9 cellular contexts compared by ENCODE assay signal in the genomic region with DNA sequence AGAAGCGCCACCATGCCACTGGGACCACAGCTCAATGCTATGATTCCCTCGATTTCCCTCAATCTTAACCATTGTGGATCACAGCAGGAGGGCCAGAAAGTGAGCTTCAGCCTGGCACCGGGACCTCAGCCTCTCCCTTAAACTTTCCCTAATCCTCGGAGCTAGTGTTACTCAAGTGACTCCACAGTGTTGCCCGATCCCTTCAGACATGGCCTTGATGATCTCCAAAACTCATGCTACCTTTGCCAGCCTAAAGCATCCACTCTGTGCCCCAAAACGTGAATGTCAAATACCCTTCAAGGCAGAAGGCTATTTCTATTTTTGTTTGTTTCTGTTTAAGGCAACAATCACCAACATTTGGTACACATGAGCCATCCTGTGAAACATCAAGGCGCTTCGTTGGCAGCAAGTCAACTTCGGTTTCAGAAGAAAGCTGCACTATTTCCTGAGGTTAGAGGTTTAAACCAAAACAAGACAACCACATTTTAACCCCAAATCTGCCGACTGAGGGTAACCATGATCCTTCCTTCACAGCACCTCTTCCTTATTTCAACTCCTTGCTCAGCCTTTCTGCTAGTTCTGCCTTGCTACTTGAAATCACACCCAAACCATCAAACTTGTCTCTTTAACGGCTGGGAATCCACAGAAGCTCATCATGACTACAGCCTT.
A peak's percentile ranks its signal among the peaks of the same experiment; 100 is the strongest.
DNase-seq lines count a peak whose midpoint lies in the region; ATAC-seq, FAIRE-seq and TF ChIP-seq lines count a peak whose summit lies in the region.
"Had no signal": no experiment of that assay in that cellular context is flagged by ENCODE, and none has a peak within 500 bp of the region (broad histone marks: within the 10 kb centered on the region; RNA-seq: fewer than 3 reads in every experiment).

No MANE protein-coding gene starts in this region.

- peaks cover 6% of the 10 kb centered on the region for H3K4me1 Mint-ChIP-seq in astrocyte (ENCODE audit: low read depth, unreplicated experiment)
- H3K4me1 Mint-ChIP-seq in WTC11, result peaks cover 18% of the 10 kb centered on the region

- peak overlapping the region; percentile 12 for H3K4me3 ChIP-seq in OCI-LY1 (ENCODE audit: low read depth, low read length, poor library complexity, severe bottlenecking)
- H3K4me3 ChIP-seq in astrocyte (ENCODE audit: insufficient read depth, low read depth, low read length), result no peak overlapping the region

- H3K4me2 ChIP-seq in OCI-LY1 (ENCODE audit: low read length), result peak overlapping the region; percentile 46
- H3K4me2 ChIP-seq in astrocyte (ENCODE audit: low read length), result no peak overlapping the region

- H3K79me2 ChIP-seq in OCI-LY1 (ENCODE audit: insufficient read depth, low read length) (no peaks in the 10 kb centered on the region), astrocyte (ENCODE audit: insufficient read depth, low read length) (no peaks in the 10 kb centered on the region)

- H4K20me1 ChIP-seq in OCI-LY1 (ENCODE audit: insufficient read depth, low read length), result no peaks in the 10 kb centered on the region
- no peaks in the 10 kb centered on the region for H4K20me1 ChIP-seq in astrocyte (ENCODE audit: insufficient read depth, low read length)

- H3K4me3 Mint-ChIP-seq in astrocyte (ENCODE audit: unreplicated experiment), result no peak overlapping the region
- no peak overlapping the region for H3K4me3 Mint-ChIP-seq in WTC11

- H3K9ac ChIP-seq in OCI-LY1 (ENCODE audit: low read length) (peak overlapping the region; percentile 49), astrocyte (ENCODE audit: low read length) (no peak overlapping the region)

- H3K27me3 ChIP-seq in OCI-LY1 (ENCODE audit: insufficient read depth, low read length) (no peaks in the 10 kb centered on the region), astrocyte (ENCODE audit: insufficient read depth, low read length) (no peaks in the 10 kb centered on the region)

- ATAC-seq in WTC11, result no peak

- H3K27me3 Mint-ChIP-seq in astrocyte (ENCODE audit: low read depth, unreplicated experiment) (no peaks in the 10 kb centered on the region), WTC11 (ENCODE audit: low read depth) (no peaks in the 10 kb centered on the region)

- peak; percentile 6 for DNase-seq in GDM1 (lab: John Stamatoyannopoulos, UW)
- peak; percentile 77 for DNase-seq in H4 (ENCODE audit: low spot score)
- peak; percentile 18 for DNase-seq in astrocyte (ENCODE audit: low read depth)
- peak; percentile 20 for DNase-seq in stimulated activated CD8-positive, alpha-beta memory T cell treated with anti-CD3 and anti-CD28 coated beads, Interleukin-12 subunit alpha, Interleukin-12 subunit beta, amount 100 ng/mL, for 24 hours (ENCODE audit: extremely low read depth)
- DNase-seq in cerebellum (ENCODE audit: low spot score), result no peak
- no peak for DNase-seq in SK-N-DZ (ENCODE audit: low spot score)
- DNase-seq in WTC11 (ENCODE audit: low spot score), result no peak

- CTCF ChIA-PET in WTC11 (lab: Charles Lee), result no interaction called here

- H3K27ac ChIP-seq in OCI-LY1 (ENCODE audit: low read depth, low read length, poor library complexity, severe bottlenecking) (peak overlapping the region; percentile 99), astrocyte (ENCODE audit: low read depth, low read length) (no peak overlapping the region)

- FAIRE-seq in astrocyte (lab: Jason Lieb, UNC), result no peak
- FAIRE-seq: colon had no signal

- POLR2A ChIA-PET in WTC11 (lab: Charles Lee), result no interaction called here

- H3K27ac Mint-ChIP-seq in astrocyte (ENCODE audit: unreplicated experiment) (no peak overlapping the region), WTC11 (no peak overlapping the region)

- H3K9me2 ChIP-seq in OCI-LY1 (ENCODE audit: low read depth, low read length), result no peaks in the 10 kb centered on the region

- H3K9me3 ChIP-seq in OCI-LY1 (ENCODE audit: low read length) (no peaks in the 10 kb centered on the region), astrocyte (ENCODE audit: insufficient read depth, low read depth, low read length) (no peaks in the 10 kb centered on the region)

- peaks cover 23% of the 10 kb centered on the region for H3K36me3 Mint-ChIP-seq in astrocyte (ENCODE audit: low read depth, unreplicated experiment)
- peaks cover 51% of the 10 kb centered on the region for H3K36me3 Mint-ChIP-seq in WTC11

- no peak for TF ChIP-seq CTCF in OCI-LY1 (IDR thresholded peaks at IDR 0.05; ENCODE audit: low read length)
- TF ChIP-seq CTCF in astrocyte (IDR thresholded peaks at IDR 0.05; ENCODE audit: insufficient read depth, low read depth, low read length), result no peak
- no peak for TF ChIP-seq CTCF in WTC11 (IDR thresholded peaks at IDR 0.05)

- H3K36me3 ChIP-seq in OCI-LY1 (ENCODE audit: insufficient read depth, low read length) (no peaks in the 10 kb centered on the region), astrocyte (ENCODE audit: insufficient read depth, low read length) (no peaks in the 10 kb centered on the region)

- H3F3A ChIP-seq in OCI-LY1 (ENCODE audit: insufficient read depth, low read length), result no peaks in the 10 kb centered on the region

- H2AFZ ChIP-seq in OCI-LY1 (ENCODE audit: low read length), result no peak overlapping the region
- H2AFZ ChIP-seq in astrocyte (ENCODE audit: low read depth, low read length), result no peak overlapping the region

- H3K4me1 ChIP-seq in OCI-LY1 (ENCODE audit: insufficient read depth, low read length, severe bottlenecking) (peaks cover 98% of the 10 kb centered on the region), astrocyte (ENCODE audit: insufficient read depth, low read length) (no peaks in the 10 kb centered on the region)

- H3K9me3 Mint-ChIP-seq in astrocyte (ENCODE audit: unreplicated experiment) (no peaks in the 10 kb centered on the region), WTC11 (no peaks in the 10 kb centered on the region)

TF ChIP-seq in WTC11, 78 proteins besides CTCF, POLR2A, EP300 and RAD21 (continues in another document):
- TF ChIP-seq NFATC4 (CRISPR knock-in tag; IDR thresholded peaks at IDR 0.05), result no peak
- no peak for TF ChIP-seq FOXK1 (CRISPR knock-in tag; IDR thresholded peaks at IDR 0.05)
- TF ChIP-seq, protein P1, sequence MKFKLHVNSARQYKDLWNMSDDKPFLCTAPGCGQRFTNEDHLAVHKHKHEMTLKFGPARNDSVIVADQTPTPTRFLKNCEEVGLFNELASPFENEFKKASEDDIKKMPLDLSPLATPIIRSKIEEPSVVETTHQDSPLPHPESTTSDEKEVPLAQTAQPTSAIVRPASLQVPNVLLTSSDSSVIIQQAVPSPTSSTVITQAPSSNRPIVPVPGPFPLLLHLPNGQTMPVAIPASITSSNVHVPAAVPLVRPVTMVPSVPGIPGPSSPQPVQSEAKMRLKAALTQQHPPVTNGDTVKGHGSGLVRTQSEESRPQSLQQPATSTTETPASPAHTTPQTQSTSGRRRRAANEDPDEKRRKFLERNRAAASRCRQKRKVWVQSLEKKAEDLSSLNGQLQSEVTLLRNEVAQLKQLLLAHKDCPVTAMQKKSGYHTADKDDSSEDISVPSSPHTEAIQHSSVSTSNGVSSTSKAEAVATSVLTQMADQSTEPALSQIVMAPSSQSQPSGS (CRISPR knock-in tag; IDR thresholded peaks at IDR 0.05; ENCODE audit: borderline replicate concordance, low read depth), result no peak
- no peak for TF ChIP-seq MXD4 (CRISPR knock-in tag; IDR thresholded peaks at IDR 0.05; ENCODE audit: borderline replicate concordance)
- TF ChIP-seq, protein P2, sequence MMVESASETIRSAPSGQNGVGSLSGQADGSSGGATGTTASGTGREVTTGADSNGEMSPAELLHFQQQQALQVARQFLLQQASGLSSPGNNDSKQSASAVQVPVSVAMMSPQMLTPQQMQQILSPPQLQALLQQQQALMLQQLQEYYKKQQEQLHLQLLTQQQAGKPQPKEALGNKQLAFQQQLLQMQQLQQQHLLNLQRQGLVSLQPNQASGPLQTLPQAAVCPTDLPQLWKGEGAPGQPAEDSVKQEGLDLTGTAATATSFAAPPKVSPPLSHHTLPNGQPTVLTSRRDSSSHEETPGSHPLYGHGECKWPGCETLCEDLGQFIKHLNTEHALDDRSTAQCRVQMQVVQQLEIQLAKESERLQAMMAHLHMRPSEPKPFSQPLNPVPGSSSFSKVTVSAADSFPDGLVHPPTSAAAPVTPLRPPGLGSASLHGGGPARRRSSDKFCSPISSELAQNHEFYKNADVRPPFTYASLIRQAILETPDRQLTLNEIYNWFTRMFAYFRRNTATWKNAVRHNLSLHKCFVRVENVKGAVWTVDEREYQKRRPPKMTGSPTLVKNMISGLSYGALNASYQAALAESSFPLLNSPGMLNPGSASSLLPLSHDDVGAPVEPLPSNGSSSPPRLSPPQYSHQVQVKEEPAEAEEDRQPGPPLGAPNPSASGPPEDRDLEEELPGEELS (CRISPR knock-in tag; IDR thresholded peaks at IDR 0.05), result no peak
- TF ChIP-seq SMAD4 (CRISPR knock-in tag; IDR thresholded peaks at IDR 0.05), result no peak
- no peak for TF ChIP-seq JUN (CRISPR knock-in tag; IDR thresholded peaks at IDR 0.05)
- TF ChIP-seq, protein P3, sequence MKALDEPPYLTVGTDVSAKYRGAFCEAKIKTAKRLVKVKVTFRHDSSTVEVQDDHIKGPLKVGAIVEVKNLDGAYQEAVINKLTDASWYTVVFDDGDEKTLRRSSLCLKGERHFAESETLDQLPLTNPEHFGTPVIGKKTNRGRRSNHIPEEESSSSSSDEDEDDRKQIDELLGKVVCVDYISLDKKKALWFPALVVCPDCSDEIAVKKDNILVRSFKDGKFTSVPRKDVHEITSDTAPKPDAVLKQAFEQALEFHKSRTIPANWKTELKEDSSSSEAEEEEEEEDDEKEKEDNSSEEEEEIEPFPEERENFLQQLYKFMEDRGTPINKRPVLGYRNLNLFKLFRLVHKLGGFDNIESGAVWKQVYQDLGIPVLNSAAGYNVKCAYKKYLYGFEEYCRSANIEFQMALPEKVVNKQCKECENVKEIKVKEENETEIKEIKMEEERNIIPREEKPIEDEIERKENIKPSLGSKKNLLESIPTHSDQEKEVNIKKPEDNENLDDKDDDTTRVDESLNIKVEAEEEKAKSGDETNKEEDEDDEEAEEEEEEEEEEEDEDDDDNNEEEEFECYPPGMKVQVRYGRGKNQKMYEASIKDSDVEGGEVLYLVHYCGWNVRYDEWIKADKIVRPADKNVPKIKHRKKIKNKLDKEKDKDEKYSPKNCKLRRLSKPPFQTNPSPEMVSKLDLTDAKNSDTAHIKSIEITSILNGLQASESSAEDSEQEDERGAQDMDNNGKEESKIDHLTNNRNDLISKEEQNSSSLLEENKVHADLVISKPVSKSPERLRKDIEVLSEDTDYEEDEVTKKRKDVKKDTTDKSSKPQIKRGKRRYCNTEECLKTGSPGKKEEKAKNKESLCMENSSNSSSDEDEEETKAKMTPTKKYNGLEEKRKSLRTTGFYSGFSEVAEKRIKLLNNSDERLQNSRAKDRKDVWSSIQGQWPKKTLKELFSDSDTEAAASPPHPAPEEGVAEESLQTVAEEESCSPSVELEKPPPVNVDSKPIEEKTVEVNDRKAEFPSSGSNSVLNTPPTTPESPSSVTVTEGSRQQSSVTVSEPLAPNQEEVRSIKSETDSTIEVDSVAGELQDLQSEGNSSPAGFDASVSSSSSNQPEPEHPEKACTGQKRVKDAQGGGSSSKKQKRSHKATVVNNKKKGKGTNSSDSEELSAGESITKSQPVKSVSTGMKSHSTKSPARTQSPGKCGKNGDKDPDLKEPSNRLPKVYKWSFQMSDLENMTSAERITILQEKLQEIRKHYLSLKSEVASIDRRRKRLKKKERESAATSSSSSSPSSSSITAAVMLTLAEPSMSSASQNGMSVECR (CRISPR knock-in tag; IDR thresholded peaks at IDR 0.05; ENCODE audit: borderline replicate concordance), result no peak
- TF ChIP-seq MYBL2 (CRISPR knock-in tag; IDR thresholded peaks at IDR 0.05), result no peak

Comparison
In these comparisons a context has a peak if more than half of its experiments do, and no peak if none do; other contexts are left out.
1. DNase-seq: peak in GDM1 (single experiment), H4 (single experiment), astrocyte (single experiment) and stimulated activated CD8-positive, alpha-beta memory T cell treated with anti-CD3 and anti-CD28 coated beads, Interleukin-12 subunit alpha, Interleukin-12 subunit beta, amount 100 ng/mL, for 24 hours (single experiment); none in cerebellum (single experiment), SK-N-DZ (single experiment) and WTC11 (single experiment).